In the genomic region with DNA sequence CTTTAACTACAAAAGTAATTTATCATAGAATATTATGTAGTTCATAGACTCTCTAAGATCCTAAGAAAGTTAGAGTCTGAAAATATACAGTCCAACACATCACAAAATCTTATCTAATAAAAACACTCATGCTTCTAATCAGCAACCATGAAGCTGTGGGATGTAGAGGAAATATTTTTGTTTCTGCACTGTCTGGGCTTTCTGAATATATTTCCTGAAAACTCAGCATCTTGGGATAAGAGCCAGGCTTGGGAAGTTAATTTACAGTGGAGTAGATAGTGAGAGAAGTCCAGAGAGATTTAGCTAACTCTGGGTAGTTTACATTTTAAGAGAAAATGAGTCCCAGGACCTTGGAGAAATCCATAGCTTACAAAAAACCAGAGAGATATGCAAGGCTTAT, we compare ENCODE assay signal across 21 cellular contexts.
DNase-seq lines count a peak whose midpoint lies in the region; ATAC-seq and TF ChIP-seq lines count a peak whose summit lies in the region.
"Had no signal": no experiment of that assay in that cellular context is flagged by ENCODE, and none has a peak within 500 bp of the region (broad histone marks: within the 10 kb centered on the region; RNA-seq: fewer than 3 reads in every experiment).

No MANE protein-coding gene starts in this region.

- no peak overlapping the region for H3K4me3 ChIP-seq in brain microvascular endothelial cell (ENCODE audit: low read depth, low read length)
- H3K4me3 ChIP-seq in smooth muscle cell: no peak overlapping the region
- no peak overlapping the region for H3K4me3 ChIP-seq in adrenal gland
- H3K4me3 ChIP-seq: SJCRH30 had no signal

- H3K27ac ChIP-seq in brain microvascular endothelial cell (no peak overlapping the region), smooth muscle cell (ENCODE audit: low read depth) (no peak overlapping the region), adrenal gland (no peak overlapping the region)
- H3K27ac ChIP-seq: RWPE1 had no signal

- DNase-seq in OCI-M1 (lab: John Stamatoyannopoulos, UW): peak; percentile 22
- peak; percentile 55 for DNase-seq in brain microvascular endothelial cell
- peak; percentile 62 for DNase-seq in glomerular endothelial cell (ENCODE audit: extremely low read depth, low read depth, low spot score)
- no peak for DNase-seq in smooth muscle cell (lab: John Stamatoyannopoulos, UW; ENCODE audit: unreplicated experiment)
- DNase-seq in NCI-H128 (lab: John Stamatoyannopoulos, UW; ENCODE audit: unreplicated experiment): no peak
- no peak for DNase-seq in adrenal gland
- DNase-seq: ACHN; Caco-2; CD4-positive, CD25-positive, alpha-beta regulatory T cell; DMS153; HFFc6; Kasumi-1; MM.1S; NCI-H1105 treated with DMSO at 0.1 percent for 48 hours; NCI-H187 treated with DMSO at 0.1 percent for 48 hours; NCI-H446 treated with DMSO at 0.1 percent for 48 hours; NCI-H748 treated with DMSO at 0.1 percent for 48 hours had no signal

- in situ Hi-C loops in brain microvascular endothelial cell (cut with HindIII; ENCODE audit: low pct_ligation_motif_present, low sequenced_read_pairs): no loop called here

- H3K9ac ChIP-seq in smooth muscle cell (ENCODE audit: low read depth): no peak overlapping the region

- H3K4me1 ChIP-seq in smooth muscle cell (ENCODE audit: low read depth): peaks cover 6% of the 10 kb centered on the region
- no peaks in the 10 kb centered on the region for H3K4me1 ChIP-seq in adrenal gland (replicated peaks in 1 of 2)
- H3K4me1 ChIP-seq: Caco-2 had no signal

- no peak for TF ChIP-seq POLR2A in adrenal gland (IDR thresholded peaks at IDR 0.05)

- H3K36me3 ChIP-seq in brain microvascular endothelial cell (replicated peaks) (no peaks in the 10 kb centered on the region), smooth muscle cell (ENCODE audit: low read depth) (no peaks in the 10 kb centered on the region), adrenal gland (replicated peaks in 1 of 2) (no peaks in the 10 kb centered on the region)
- H3K36me3 ChIP-seq: SJCRH30 had no signal

- H3K27me3 ChIP-seq in brain microvascular endothelial cell (replicated peaks): no peaks in the 10 kb centered on the region
- H3K27me3 ChIP-seq in smooth muscle cell (ENCODE audit: low read depth): no peaks in the 10 kb centered on the region
- no peaks in the 10 kb centered on the region for H3K27me3 ChIP-seq in adrenal gland
- H3K27me3 ChIP-seq: SJCRH30 had no signal

- ATAC-seq in HG02870 (IDR thresholded peaks at IDR 0.05; ENCODE audit: unreplicated experiment): no peak
- ATAC-seq: PC-3 had no signal

- no peak overlapping the region for H2AFZ ChIP-seq in smooth muscle cell (ENCODE audit: low read depth)

- no peaks in the 10 kb centered on the region for H3F3A ChIP-seq in smooth muscle cell (ENCODE audit: low read depth)

- no peaks in the 10 kb centered on the region for H4K20me1 ChIP-seq in smooth muscle cell (ENCODE audit: low read depth)

- no peaks in the 10 kb centered on the region for H3K79me2 ChIP-seq in smooth muscle cell (ENCODE audit: low read depth)

- intact Hi-C loops in adrenal gland (cut with DNase I): no loop called here

- H3K9me3 ChIP-seq in smooth muscle cell (replicated peaks; ENCODE audit: low read depth): no peaks in the 10 kb centered on the region
- no peaks in the 10 kb centered on the region for H3K9me3 ChIP-seq in adrenal gland (replicated peaks in 1 of 3)
- H3K9me3 ChIP-seq: Caco-2 had no signal

- peak overlapping the region; percentile 16 for H3K4me2 ChIP-seq in smooth muscle cell

- TF ChIP-seq CTCF in brain microvascular endothelial cell (IDR thresholded peaks at IDR 0.05; ENCODE audit: low read depth, low read length, missing control alignments) (no peak), smooth muscle cell (IDR thresholded peaks at IDR 0.05; ENCODE audit: borderline replicate concordance, insufficient read depth, poor library complexity, severe bottlenecking) (no peak), adrenal gland (IDR thresholded peaks at IDR 0.05) (no peak)

Comparison
In these comparisons a context has a peak if more than half of its experiments do, and no peak if none do; other contexts are left out.
1. DNase-seq: peak in OCI-M1 (single experiment), brain microvascular endothelial cell (single experiment) and glomerular endothelial cell (single experiment); none in smooth muscle cell (single experiment), NCI-H128 (single experiment) and adrenal gland (0 of 7).